ENCODE assay signal across 8 cellular contexts in genomic region chr12:131132118-131132892, GRCh38.
A peak's percentile ranks its signal among the peaks of the same experiment; 100 is the strongest.
DNase-seq lines count a peak whose midpoint lies in the region; ATAC-seq and TF ChIP-seq lines count a peak whose summit lies in the region.

No MANE protein-coding gene starts in this region.

- H3K4me3 Mint-ChIP-seq in Calu3 (ENCODE audit: low read depth, unreplicated experiment) = no peak overlapping the region
- H3K4me3 Mint-ChIP-seq in naive thymus-derived CD4-positive, alpha-beta T cell = no peak overlapping the region
- H3K4me3 Mint-ChIP-seq in stimulated activated memory B cell treated with anti-CD40 and anti-IgM and Interleukin-4, amounts not matched to agents 10 μg/mL and 1 μg/mL and 100 μg/mL, for 72 hours = no peak overlapping the region

- intact Hi-C loops in Calu3 (cut with micrococcal nuclease; ENCODE audit: unreplicated experiment) = loop anchor here (2.0 kb wide), 1 partner anchor 372 kb away; no protein-coding TSS in a partner anchor
- intact Hi-C loops in naive thymus-derived CD4-positive, alpha-beta T cell (cut with micrococcal nuclease) = loop anchor here (1.0 to 5.0 kb wide), 3 partner anchors 28 to 306 kb away; no protein-coding TSS in a partner anchor

- BruUV-seq in Calu3 (replicated peaks; lab: Mats Ljungman, UMichigan) = no TSS peak

- no peaks in the 10 kb centered on the region for H3K4me1 ChIP-seq in naive thymus-derived CD4-positive, alpha-beta T cell (ENCODE audit: control insufficient read depth in 2 of 2, insufficient read depth in 2 of 2, low read length in 2 of 2)

- no peak overlapping the region for H3K27ac Mint-ChIP-seq in Calu3 (ENCODE audit: unreplicated experiment)
- peak overlapping the region in 1 of 9 donors; percentile 5 for H3K27ac Mint-ChIP-seq in naive thymus-derived CD4-positive, alpha-beta T cell
- H3K27ac Mint-ChIP-seq in stimulated activated memory B cell treated with anti-CD40 and anti-IgM and Interleukin-4, amounts not matched to agents 10 μg/mL and 1 μg/mL and 100 μg/mL, for 72 hours = no peak overlapping the region

- H3K4me1 Mint-ChIP-seq in Calu3 (ENCODE audit: low read depth, unreplicated experiment) = no peaks in the 10 kb centered on the region
- peaks cover 0 to 10% (median 0%) of the 10 kb centered on the region in 7 donors for H3K4me1 Mint-ChIP-seq in naive thymus-derived CD4-positive, alpha-beta T cell
- peaks cover 9% of the 10 kb centered on the region for H3K4me1 Mint-ChIP-seq in stimulated activated memory B cell treated with anti-CD40 and anti-IgM and Interleukin-4, amounts not matched to agents 10 μg/mL and 1 μg/mL and 100 μg/mL, for 72 hours

- peaks cover 52% of the 10 kb centered on the region for H3K27me3 Mint-ChIP-seq in Calu3 (ENCODE audit: unreplicated experiment)
- no peaks in the 10 kb centered on the region for H3K27me3 Mint-ChIP-seq in naive thymus-derived CD4-positive, alpha-beta T cell
- peaks cover 22% of the 10 kb centered on the region for H3K27me3 Mint-ChIP-seq in stimulated activated memory B cell treated with anti-CD40 and anti-IgM and Interleukin-4, amounts not matched to agents 10 μg/mL and 1 μg/mL and 100 μg/mL, for 72 hours

- no peak overlapping the region for H3K4me3 ChIP-seq in naive thymus-derived CD4-positive, alpha-beta T cell (ENCODE audit: low read length)

- no peak overlapping the region for H3K27ac ChIP-seq in naive thymus-derived CD4-positive, alpha-beta T cell (ENCODE audit: low read depth, low read length)

- DNase-seq in Calu3 = peak; percentile 90
- peak; percentile 35 for DNase-seq in NCI-H2196 (lab: John Stamatoyannopoulos, UW; ENCODE audit: unreplicated experiment)
- peak; percentile 38 to 74 (median 71) for DNase-seq in activated CD8-positive, alpha-beta memory T cell treated with anti-CD3 and anti-CD28 coated beads for 48 hours (ENCODE audit: low read depth in 2 of 3, low spot score in 2 of 3)
- DNase-seq in naive thymus-derived CD4-positive, alpha-beta T cell = peak; percentile 37 to 81 (median 66)

- H3K36me3 ChIP-seq in naive thymus-derived CD4-positive, alpha-beta T cell (ENCODE audit: control insufficient read depth in 2 of 3, insufficient read depth in 3 of 3, low read length in 3 of 3) = no peaks in the 10 kb centered on the region

- CTCF ChIA-PET in Calu3 (lab: Charles Lee) = interaction anchor here (0.6 to 2.1 kb wide), 14 partner anchors 8 to 698 kb away, joined by 3 to 13 read pairs (median 3); no protein-coding TSS in a partner anchor
- CTCF ChIA-PET in naive thymus-derived CD4-positive, alpha-beta T cell (lab: Charles Lee) = interaction anchor here (0.6 to 5.6 kb wide), 7 partner anchors 9 to 976 kb away, joined by 3 to 37 read pairs (median 6); no protein-coding TSS in a partner anchor

- H3K9me3 ChIP-seq in naive thymus-derived CD4-positive, alpha-beta T cell (ENCODE audit: control insufficient read depth in 2 of 3, low read length in 3 of 3) = no peaks in the 10 kb centered on the region

- peaks cover under 1% of the 10 kb centered on the region for H3K9me3 Mint-ChIP-seq in Calu3 (ENCODE audit: low read depth, unreplicated experiment)
- H3K9me3 Mint-ChIP-seq in naive thymus-derived CD4-positive, alpha-beta T cell = peaks cover 0 to 4% (median 0%) of the 10 kb centered on the region in 11 donors
- H3K9me3 Mint-ChIP-seq in stimulated activated memory B cell treated with anti-CD40 and anti-IgM and Interleukin-4, amounts not matched to agents 10 μg/mL and 1 μg/mL and 100 μg/mL, for 72 hours = peaks cover 3% of the 10 kb centered on the region

- POLR2A ChIA-PET in naive thymus-derived CD4-positive, alpha-beta T cell (lab: Charles Lee) = no interaction called here

- H3K27me3 ChIP-seq in naive thymus-derived CD4-positive, alpha-beta T cell (ENCODE audit: control insufficient read depth in 2 of 2, insufficient read depth in 2 of 2, low read length in 2 of 2) = no peaks in the 10 kb centered on the region

- peak; percentile 91 for TF ChIP-seq CTCF in Calu3 (IDR thresholded peaks at IDR 0.05; ENCODE audit: unreplicated experiment)

- no peaks in the 10 kb centered on the region for H3K36me3 Mint-ChIP-seq in Calu3 (ENCODE audit: insufficient read depth, unreplicated experiment)
- H3K36me3 Mint-ChIP-seq in naive thymus-derived CD4-positive, alpha-beta T cell = no peaks in the 10 kb centered on the region
- no peaks in the 10 kb centered on the region for H3K36me3 Mint-ChIP-seq in stimulated activated memory B cell treated with anti-CD40 and anti-IgM and Interleukin-4, amounts not matched to agents 10 μg/mL and 1 μg/mL and 100 μg/mL, for 72 hours

- ATAC-seq in GM21529 (IDR thresholded peaks at IDR 0.05; ENCODE audit: unreplicated experiment) (peak; percentile 67), esophagus mucosa (peak; percentile 51), HG03139 (IDR thresholded peaks at IDR 0.05; ENCODE audit: unreplicated experiment) (no peak)
- peak; percentile 71 for ATAC-seq in naive thymus-derived CD4-positive, alpha-beta T cell
- ATAC-seq in stimulated activated memory B cell treated with anti-CD40 and anti-IgM and Interleukin-4, amounts not matched to agents 10 μg/mL and 1 μg/mL and 100 μg/mL, for 72 hours = peak; percentile 68

Comparison
In these comparisons a context has a peak if more than half of its experiments do, and no peak if none do; other contexts are left out.
1. DNase-seq: peak in every context shown above with its lines; median percentile 90 in Calu3; 71 in activated CD8-positive, alpha-beta memory T cell treated with anti-CD3 and anti-CD28 coated beads for 48 hours; 66 in naive thymus-derived CD4-positive, alpha-beta T cell; 35 in NCI-H2196.